33 cellular contexts compared by ENCODE assay signal in the genomic region with DNA sequence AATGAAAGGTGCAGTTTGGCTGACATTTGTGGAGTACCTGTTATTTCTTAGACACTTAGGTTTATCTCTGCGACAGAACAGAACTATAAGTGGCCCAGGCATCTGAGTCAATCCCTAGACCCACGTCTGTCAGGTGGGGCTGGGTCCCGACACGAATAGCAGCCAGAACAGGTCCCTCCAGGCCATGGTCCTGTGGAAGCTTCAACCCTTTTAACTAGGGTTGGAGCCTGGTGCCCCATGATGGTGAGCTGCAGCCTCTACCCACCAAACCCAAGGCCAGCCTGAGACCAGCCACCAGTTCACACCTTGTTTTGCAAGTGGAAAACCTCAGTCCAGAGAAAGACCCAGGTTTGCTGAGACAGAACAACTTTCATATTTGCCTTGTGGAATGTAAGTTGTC.
"Had no signal": no experiment of that assay in that cellular context is flagged by ENCODE, and none has a peak within 500 bp of the region (broad histone marks: within the 10 kb centered on the region; RNA-seq: fewer than 3 reads in every experiment).

No MANE protein-coding gene starts in this region.

- H3K36me3 ChIP-seq: MG63 had no signal

- DNase-seq: Karpas-422, Kasumi-1, MG63, MM.1S, NCI-H1048, NCI-H1092, NCI-H1092 treated with DMSO at 0.1 percent for 48 hours, NCI-H1105, NCI-H1105 treated with DMSO at 0.1 percent for 48 hours, NCI-H1417, NCI-H1417 treated with DMSO at 0.1 percent for 48 hours, NCI-H1436, NCI-H1436 treated with DMSO at 0.1 percent for 48 hours, NCI-H146, NCI-H1694, NCI-H1694 treated with DMSO at 0.1 percent for 48 hours, NCI-H187, NCI-H187 treated with DMSO at 0.1 percent for 48 hours, NCI-H1930, NCI-H2029, NCI-H2029 treated with DMSO at 0.1 percent for 48 hours, NCI-H2081, NCI-H2081 treated with DMSO at 0.1 percent for 48 hours, NCI-H2107, NCI-H2171, NCI-H2171 treated with DMSO at 0.1 percent for 48 hours, NCI-H2227 treated with DMSO at 0.1 percent for 48 hours, NCI-H226, NCI-H345, NCI-H446, NCI-H446 treated with DMSO at 0.1 percent for 48 hours, NCI-H510A, NCI-H510A treated with DMSO at 0.1 percent for 48 hours had no signal

- H3K9me3 ChIP-seq: MG63 had no signal

- H3K4me3 ChIP-seq: MG63 had no signal

- H3K27me3 ChIP-seq: MG63 had no signal
